Comparison of ENCODE assay signal across 16 cellular contexts in genomic region chr10:24448351-24449009, GRCh38.
A peak's percentile ranks its signal among the peaks of the same experiment; 100 is the strongest.
DNase-seq lines count a peak whose midpoint lies in the region; ATAC-seq and TF ChIP-seq lines count a peak whose summit lies in the region.
"Had no signal": no experiment of that assay in that cellular context is flagged by ENCODE, and none has a peak within 500 bp of the region (broad histone marks: within the 10 kb centered on the region; RNA-seq: fewer than 3 reads in every experiment).

No MANE protein-coding gene starts in this region.

- no peak overlapping the region for H3K9ac ChIP-seq in mammary epithelial cell (ENCODE audit: insufficient read depth, low read length)

- no peak overlapping the region for H3K4me3 ChIP-seq in right atrium auricular region
- H3K4me3 ChIP-seq in mammary epithelial cell (replicated peaks in 1 of 3; ENCODE audit: insufficient read depth in 1 of 3, low read depth in 2 of 3, low read length in 3 of 3) = no peak overlapping the region
- no peak overlapping the region for H3K4me3 ChIP-seq in transverse colon

- no peaks in the 10 kb centered on the region for H4K20me1 ChIP-seq in mammary epithelial cell (ENCODE audit: insufficient read depth, low read length)

- H3K4me3 Mint-ChIP-seq in mesothelial cell of epicardium = no peak overlapping the region
- H3K4me3 Mint-ChIP-seq: activated naive CD8-positive, alpha-beta T cell treated with anti-CD3 and anti-CD28 coated beads for 36 hours; nephron progenitor cell had no signal

- ATAC-seq in Right ventricle myocardium inferior (no peak), HG03521 (IDR thresholded peaks at IDR 0.05; ENCODE audit: unreplicated experiment) (no peak)
- ATAC-seq: gastroesophageal sphincter, upper lobe of right lung had no signal

- no peak for TF ChIP-seq CTCF in right atrium auricular region (IDR thresholded peaks at IDR 0.05)
- no peak for TF ChIP-seq CTCF in mammary epithelial cell (conservative IDR thresholded peaks at IDR 0.05 in 1 of 2, IDR thresholded peaks at IDR 0.05 in 1 of 2; ENCODE audit: extremely low read depth in 1 of 2, insufficient read depth in 1 of 2, low read depth in 1 of 2, low read length in 2 of 2)
- no peak for TF ChIP-seq CTCF in mesothelial cell of epicardium (IDR thresholded peaks at IDR 0.05; ENCODE audit: unreplicated experiment)
- TF ChIP-seq CTCF in transverse colon (IDR thresholded peaks at IDR 0.05) = no peak

- H3K4me1 ChIP-seq in right atrium auricular region (peaks cover 0 to 26% of the 10 kb centered on the region in 2 donors), mammary epithelial cell (ENCODE audit: insufficient read depth, low read length) (peaks cover 41% of the 10 kb centered on the region), transverse colon (peaks cover 0 to 20% (median 4%) of the 10 kb centered on the region in 4 donors)

- H2AFZ ChIP-seq in mammary epithelial cell (ENCODE audit: low read depth, low read length) = no peak overlapping the region

- H3K27me3 Mint-ChIP-seq in mesothelial cell of epicardium (ENCODE audit: low read depth) = no peaks in the 10 kb centered on the region

- peaks cover 5% of the 10 kb centered on the region for H3K79me2 ChIP-seq in mammary epithelial cell (ENCODE audit: insufficient read depth, low read length)

- H3K4me1 Mint-ChIP-seq in mesothelial cell of epicardium = peaks cover 28% of the 10 kb centered on the region

- TF ChIP-seq POLR2A in transverse colon (IDR thresholded peaks at IDR 0.05) = no peak

- H3K9me3 Mint-ChIP-seq in mesothelial cell of epicardium = no peaks in the 10 kb centered on the region
- H3K9me3 Mint-ChIP-seq: activated naive CD8-positive, alpha-beta T cell treated with anti-CD3 and anti-CD28 coated beads for 36 hours; nephron progenitor cell had no signal

- H3K27me3 ChIP-seq in right atrium auricular region (no peaks in the 10 kb centered on the region), mammary epithelial cell (ENCODE audit: insufficient read depth, low read length) (no peaks in the 10 kb centered on the region), transverse colon (no peaks in the 10 kb centered on the region)
- H3K27me3 ChIP-seq: gastroesophageal sphincter, upper lobe of right lung had no signal

- peak overlapping the region; percentile 80 for H3K27ac Mint-ChIP-seq in mesothelial cell of epicardium
- H3K27ac Mint-ChIP-seq: activated naive CD8-positive, alpha-beta T cell treated with anti-CD3 and anti-CD28 coated beads for 36 hours; nephron progenitor cell had no signal

- in situ Hi-C loops in mammary epithelial cell (cut with MboI; ENCODE audit: low sequenced_read_pairs in 2 of 2) (no loop called here), transverse colon (cut with MboI; ENCODE audit: low pct_ligation_motif_present in 1 of 4, low pct_unique_long_range_greater_than_20kb in 1 of 4, low sequenced_read_pairs in 3 of 4) (no loop called here)

- CTCF ChIA-PET in mammary epithelial cell (lab: Charles Lee; ENCODE audit: low non-redundant PET) = interaction anchor here (0.9 kb wide), 1 partner anchor 68 kb away, joined by 8 read pairs; no protein-coding TSS in a partner anchor

- intact Hi-C loops in Right ventricle myocardium inferior (cut with DNase I) = no loop called here
- intact Hi-C loops in mammary epithelial cell (cut with micrococcal nuclease) = no loop called here
- intact Hi-C loops in transverse colon (cut with DNase I; ENCODE audit: low total_unique reads) = loop anchor here (1.0 kb wide), 1 partner anchor 34 kb away; no protein-coding TSS in a partner anchor

- H3K27ac ChIP-seq in right atrium auricular region (peak overlapping the region; percentile 21 to 41), mammary epithelial cell (ENCODE audit: insufficient read depth, low read depth, low read length) (peak overlapping the region; percentile 20), transverse colon (peak overlapping the region; percentile 6 to 67 (median 50))
- H3K27ac ChIP-seq: upper lobe of right lung had no signal

- H3K36me3 ChIP-seq in right atrium auricular region = no peaks in the 10 kb centered on the region
- H3K36me3 ChIP-seq in mammary epithelial cell (ENCODE audit: insufficient read depth, low read length) = no peaks in the 10 kb centered on the region
- H3K36me3 ChIP-seq in transverse colon = no peaks in the 10 kb centered on the region
- H3K36me3 ChIP-seq: upper lobe of right lung had no signal

- dilution Hi-C loops in mammary epithelial cell (cut with HindIII; ENCODE audit: low sequenced_read_pairs) = no loop called here

- H3K9me3 ChIP-seq in right atrium auricular region = no peaks in the 10 kb centered on the region
- H3K9me3 ChIP-seq in mammary epithelial cell (replicated peaks; ENCODE audit: insufficient read depth, low read length) = no peaks in the 10 kb centered on the region
- no peaks in the 10 kb centered on the region for H3K9me3 ChIP-seq in transverse colon
- H3K9me3 ChIP-seq: gastroesophageal sphincter, upper lobe of right lung had no signal

- DNase-seq in right atrium auricular region (ENCODE audit: low spot score) = no peak
- DNase-seq in Right ventricle myocardium inferior (ENCODE audit: missing footprints) = no peak
- DNase-seq in mammary epithelial cell = peak; percentile 36
- no peak for DNase-seq in mesothelial cell of epicardium (ENCODE audit: low spot score in 2 of 2, unreplicated experiment in 2 of 2)
- no peak for DNase-seq in transverse colon
- DNase-seq in globus pallidus (ENCODE audit: low spot score) = no peak
- DNase-seq in hypothalamus (lab: John Stamatoyannopoulos, UW) = no peak
- DNase-seq: ACHN; activated naive CD8-positive, alpha-beta T cell treated with anti-CD3 and anti-CD28 coated beads for 36 hours; NCI-H1105; NCI-H446; nephron progenitor cell; SIG-M5; upper lobe of right lung had no signal

- no peak for TF ChIP-seq EP300 in transverse colon (IDR thresholded peaks at IDR 0.05; ENCODE audit: low read depth)

- peak overlapping the region; percentile 62 for H3K4me2 ChIP-seq in mammary epithelial cell (ENCODE audit: insufficient read depth, low read depth, low read length)

- WGBS in mammary epithelial cell (ENCODE audit: low coverage, missing lambda C conversion rate) = 55% methylated on average over 3 of the region's 3 CpGs
- WGBS in transverse colon (ENCODE audit: low coverage in 1 of 2), 2 donors = 76 to 77% methylated on average over 3 of the region's 3 CpGs

- H3K36me3 Mint-ChIP-seq in mesothelial cell of epicardium = peaks cover 38% of the 10 kb centered on the region
- H3K36me3 Mint-ChIP-seq: activated naive CD8-positive, alpha-beta T cell treated with anti-CD3 and anti-CD28 coated beads for 36 hours had no signal

- no TSS peak for BruUV-seq in mammary epithelial cell (replicated peaks; lab: Mats Ljungman, UMichigan)
